Comparison of ENCODE assay signal across 1 cellular context in the genomic region with DNA sequence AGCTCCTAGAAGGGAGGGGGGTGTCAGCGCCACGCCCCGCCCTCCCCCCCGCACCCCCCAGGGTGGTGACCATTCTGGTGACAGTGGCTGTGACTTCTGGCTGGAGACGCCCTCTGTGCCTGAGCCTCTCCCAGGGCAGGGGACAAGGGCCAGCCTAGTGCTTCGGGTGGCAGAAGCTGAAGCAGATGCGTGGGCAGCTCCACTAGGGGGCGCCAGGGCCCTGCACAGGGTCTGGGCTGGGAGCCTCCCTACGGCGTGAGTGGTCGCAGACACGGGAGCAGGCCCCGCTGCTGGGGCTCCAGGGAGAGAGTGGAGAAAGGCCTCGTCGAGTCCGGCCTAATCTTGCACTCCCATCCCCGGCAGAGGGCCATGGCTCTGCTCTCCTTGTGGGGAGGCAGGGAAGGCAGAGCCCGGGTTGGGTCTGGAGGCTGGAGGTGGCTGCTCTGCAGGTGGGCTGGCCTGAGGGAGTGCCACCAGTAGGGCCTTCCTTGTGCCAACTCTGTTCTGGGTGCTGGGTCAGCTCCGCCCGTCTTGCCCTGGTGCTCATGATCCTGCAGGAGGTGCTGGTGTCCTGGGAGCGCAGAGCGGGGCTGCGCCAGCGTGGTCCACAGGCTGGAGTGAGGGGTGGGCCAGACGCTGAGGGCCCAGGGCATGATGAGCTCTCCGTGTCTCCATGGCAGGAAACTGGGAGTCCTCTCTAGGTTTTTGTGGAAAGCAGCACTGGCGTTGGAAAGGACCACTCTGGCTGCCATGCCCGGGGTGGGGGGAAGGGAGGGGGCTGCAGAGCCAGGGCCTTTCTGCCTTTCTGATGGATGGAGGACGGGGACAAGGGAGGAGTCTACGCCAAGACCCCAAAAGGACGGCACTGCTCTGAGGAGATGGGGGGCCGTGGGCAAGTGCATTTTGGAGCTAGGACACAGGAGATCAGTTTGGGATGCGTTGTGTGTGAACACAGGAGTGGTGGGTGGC.
TF ChIP-seq lines count a peak whose summit lies in the region.

No MANE protein-coding gene starts in this region.

TF ChIP-seq in GM12878, 131 proteins besides CTCF, POLR2A, EP300 and RAD21:
- TF ChIP-seq TBL1XR1 (IDR thresholded peaks at IDR 0.05; ENCODE audit: low read depth, low read length) (no peak), BACH1 (IDR thresholded peaks at IDR 0.05; ENCODE audit: borderline replicate concordance) (no peak), YY1 (IDR thresholded peaks at IDR 0.05; ENCODE audit: low read depth, low read length) (0 out of 2 replicates have a peak, but pooled peaks have one; percentile 8), SMARCA5 (IDR thresholded peaks at IDR 0.05) (0 out of 2 replicates have a peak, but pooled peaks have one; percentile 57), CREB1 (IDR thresholded peaks at IDR 0.05; ENCODE audit: low read depth) (peak; percentile 46; the same call in 1 of the 2 replicates), CHD1 (IDR thresholded peaks at IDR 0.05; ENCODE audit: low read depth, low read length) (no peak), IKZF1 (conservative IDR thresholded peaks at IDR 0.05) (peak; percentile 13; the same call in 1 of the 2 replicates), CBX5 (IDR thresholded peaks at IDR 0.05; ENCODE audit: low read depth) (no peak), EED (IDR thresholded peaks at IDR 0.05; ENCODE audit: low read depth) (no peak), BHLHE40 (IDR thresholded peaks at IDR 0.05; ENCODE audit: borderline replicate concordance in 1 of 2, low read depth in 2 of 2, low read length in 1 of 2) (0 out of 4 replicates have a peak, but pooled peaks of 1 of the 2 experiments have one; percentile 10), CREM (IDR thresholded peaks at IDR 0.05; ENCODE audit: low read depth) (0 out of 2 replicates have a peak, but pooled peaks have one; percentile 28), SMC3 (IDR thresholded peaks at IDR 0.05; ENCODE audit: borderline replicate concordance, low read length) (peak; percentile 38; the same call in 1 of the 2 replicates), SUPT20H (IDR thresholded peaks at IDR 0.05; ENCODE audit: borderline replicate concordance, control insufficient read depth, low read depth, low read length) (no peak), EGR1 (IDR thresholded peaks at IDR 0.05; ENCODE audit: borderline replicate concordance in 1 of 2, low read depth in 2 of 2, low read length in 2 of 2) (0 out of 3 replicates have a peak, but pooled peaks of 1 of the 2 experiments have one; percentile 32)
- TF ChIP-seq, protein P1, sequence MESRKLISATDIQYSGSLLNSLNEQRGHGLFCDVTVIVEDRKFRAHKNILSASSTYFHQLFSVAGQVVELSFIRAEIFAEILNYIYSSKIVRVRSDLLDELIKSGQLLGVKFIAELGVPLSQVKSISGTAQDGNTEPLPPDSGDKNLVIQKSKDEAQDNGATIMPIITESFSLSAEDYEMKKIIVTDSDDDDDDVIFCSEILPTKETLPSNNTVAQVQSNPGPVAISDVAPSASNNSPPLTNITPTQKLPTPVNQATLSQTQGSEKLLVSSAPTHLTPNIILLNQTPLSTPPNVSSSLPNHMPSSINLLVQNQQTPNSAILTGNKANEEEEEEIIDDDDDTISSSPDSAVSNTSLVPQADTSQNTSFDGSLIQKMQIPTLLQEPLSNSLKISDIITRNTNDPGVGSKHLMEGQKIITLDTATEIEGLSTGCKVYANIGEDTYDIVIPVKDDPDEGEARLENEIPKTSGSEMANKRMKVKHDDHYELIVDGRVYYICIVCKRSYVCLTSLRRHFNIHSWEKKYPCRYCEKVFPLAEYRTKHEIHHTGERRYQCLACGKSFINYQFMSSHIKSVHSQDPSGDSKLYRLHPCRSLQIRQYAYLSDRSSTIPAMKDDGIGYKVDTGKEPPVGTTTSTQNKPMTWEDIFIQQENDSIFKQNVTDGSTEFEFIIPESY (IDR thresholded peaks at IDR 0.05), result peak; percentile 72; the same call in 1 of the 2 replicates
